Comparison of ENCODE assay signal across 11 cellular contexts in the genomic region with DNA sequence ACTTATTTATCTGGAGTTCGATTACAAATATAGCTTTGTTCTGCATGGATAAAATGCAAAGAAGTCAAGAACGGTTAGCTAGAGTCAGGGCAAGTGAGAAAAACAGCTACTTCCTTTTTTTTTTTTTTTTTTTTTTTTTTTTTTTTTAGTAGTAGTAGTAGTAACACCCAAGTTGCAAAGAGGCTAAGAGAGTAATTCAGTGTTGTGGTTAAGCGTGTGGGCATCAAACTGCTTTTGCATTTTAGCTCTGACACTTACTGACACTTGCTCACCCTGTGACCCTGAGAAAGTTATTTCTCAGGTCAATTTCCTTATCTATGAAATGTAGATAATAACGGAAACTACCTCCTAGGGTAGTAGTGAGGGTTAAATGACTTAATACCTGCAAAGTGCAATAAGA.
DNase-seq lines count a peak whose midpoint lies in the region; ATAC-seq and TF ChIP-seq lines count a peak whose summit lies in the region.
"Had no signal": no experiment of that assay in that cellular context is flagged by ENCODE, and none has a peak within 500 bp of the region (broad histone marks: within the 10 kb centered on the region; RNA-seq: fewer than 3 reads in every experiment).

No MANE protein-coding gene starts in this region.

- TF ChIP-seq CTCF in left lung (IDR thresholded peaks at IDR 0.05) (no peak), A673 (conservative IDR thresholded peaks at IDR 0.05; ENCODE audit: low read depth, low read length) (no peak)

- ATAC-seq in GM18520 (IDR thresholded peaks at IDR 0.05; ENCODE audit: unreplicated experiment), result peak; percentile 95
- peak; percentile 53 for ATAC-seq in GM21737 (IDR thresholded peaks at IDR 0.05; ENCODE audit: unreplicated experiment)
- no peak for ATAC-seq in left lung

- CTCF ChIA-PET in A673 (lab: Charles Lee), result no interaction called here

- BruUV-seq in A673 (replicated peaks; lab: Mats Ljungman, UMichigan), result no TSS peak

- no peak overlapping the region for H3K4me3 ChIP-seq in left lung
- no peak overlapping the region for H3K4me3 ChIP-seq in A673 (ENCODE audit: low read depth, low read length, poor library complexity, severe bottlenecking)
- H3K4me3 ChIP-seq: neural progenitor cell, transverse colon had no signal

- no peak overlapping the region for H3K27ac ChIP-seq in left lung
- no peak overlapping the region for H3K27ac ChIP-seq in A673 (ENCODE audit: low read depth, low read length, poor library complexity, severe bottlenecking)
- H3K27ac ChIP-seq: neural progenitor cell, transverse colon had no signal

- H3K9me3 ChIP-seq in left lung (no peaks in the 10 kb centered on the region), A673 (ENCODE audit: low read depth, low read length, poor library complexity, severe bottlenecking) (no peaks in the 10 kb centered on the region)
- H3K9me3 ChIP-seq: transverse colon had no signal

- intact Hi-C loops in left lung (cut with DNase I) (no loop called here), A673 (cut with micrococcal nuclease; ENCODE audit: unreplicated experiment) (no loop called here)

- POLR2A ChIA-PET in A673 (lab: Charles Lee; ENCODE audit: low non-redundant PET), result no interaction called here

- H3K4me1 ChIP-seq in left lung (no peaks in the 10 kb centered on the region), A673 (ENCODE audit: insufficient read depth, low read length, poor library complexity, severe bottlenecking) (peaks cover 4% of the 10 kb centered on the region)
- H3K4me1 ChIP-seq: transverse colon had no signal

- peaks cover 5 to 16% of the 10 kb centered on the region in 2 donors for H3K27me3 ChIP-seq in left lung
- H3K27me3 ChIP-seq in A673 (replicated peaks; ENCODE audit: insufficient read depth, low read depth, low read length, poor library complexity), result peaks cover 13% of the 10 kb centered on the region
- H3K27me3 ChIP-seq: neural progenitor cell, transverse colon had no signal

- H3K36me3 ChIP-seq in left lung, result no peaks in the 10 kb centered on the region
- H3K36me3 ChIP-seq in A673 (ENCODE audit: insufficient read depth, low read length, poor library complexity, severe bottlenecking), result no peaks in the 10 kb centered on the region
- H3K36me3 ChIP-seq: neural progenitor cell, transverse colon had no signal

- peak; percentile 89 for DNase-seq in NAMALWA (ENCODE audit: low spot score)
- peak; percentile 48 for DNase-seq in germinal center (ENCODE audit: low spot score)
- no peak for DNase-seq in NCI-H446 (lab: John Stamatoyannopoulos, UW)
- no peak for DNase-seq in HPDE6-E6E7 (ENCODE audit: extremely low spot score)
- no peak for DNase-seq in left lung
- DNase-seq in A673 (ENCODE audit: low spot score), result no peak
- DNase-seq: GDM1, transverse colon had no signal

Comparison
In these comparisons a context has a peak if more than half of its experiments do, and no peak if none do; other contexts are left out.
1. DNase-seq: peak in NAMALWA (single experiment) and germinal center (single experiment); none in NCI-H446 (0 of 2), HPDE6-E6E7 (single experiment), left lung (0 of 2) and A673 (single experiment).